Comparison of ENCODE assay signal across 11 cellular contexts in the genomic region with DNA sequence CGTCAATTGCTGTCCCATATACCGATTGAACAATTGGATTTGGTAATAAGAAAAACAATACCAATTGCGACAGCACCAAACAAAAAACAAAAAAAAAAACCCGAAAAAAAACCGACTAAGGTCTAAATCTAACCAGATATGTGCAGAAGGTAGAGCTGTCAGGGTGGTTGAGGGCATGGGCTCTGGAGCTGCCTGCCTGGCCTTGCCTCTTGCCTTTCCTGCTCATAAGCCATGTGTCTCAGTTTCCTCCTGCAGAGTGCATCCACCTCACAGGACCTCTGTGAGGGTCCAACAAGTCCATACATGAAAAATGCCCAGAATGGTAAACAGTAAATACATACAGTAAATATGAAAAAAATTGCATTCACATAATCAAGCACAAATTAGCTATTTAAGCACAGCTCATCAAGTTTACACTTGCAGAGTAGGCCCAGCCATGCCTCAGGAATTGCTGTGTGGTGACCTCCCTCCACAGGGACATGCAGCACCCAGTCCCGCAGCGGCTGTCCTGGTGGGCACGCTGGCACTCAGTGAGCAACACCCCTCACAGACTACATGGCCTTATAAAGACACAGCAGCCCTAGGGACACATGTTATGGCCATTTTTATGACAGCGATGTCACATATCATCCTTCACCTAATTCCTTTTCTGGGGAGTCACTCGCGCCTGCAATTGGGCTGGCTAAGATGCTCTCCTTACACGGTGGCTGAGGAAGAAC. TPM values are rescaled to one million over a fixed set of nuclear protein-coding genes. Genes with fewer than 3 reads are reported as not detected.
DNase-seq lines count a peak whose midpoint lies in the region; ATAC-seq, FAIRE-seq and TF ChIP-seq lines count a peak whose summit lies in the region.
"Had no signal": no experiment of that assay in that cellular context is flagged by ENCODE, and none has a peak within 500 bp of the region (broad histone marks: within the 10 kb centered on the region; RNA-seq: fewer than 3 reads in every experiment).

No MANE protein-coding gene starts in this region.

- RAD21 ChIA-PET in GM12878 (lab: Charles Lee; ENCODE audit: unreplicated experiment): interaction anchor here (1.2 kb wide), 1 partner anchor 335 kb away, joined by 6 read pairs; no protein-coding TSS in a partner anchor

- SMC1A ChIA-PET in GM12878 (lab: Charles Lee; ENCODE audit: uncharacterized antibody, unreplicated experiment): interaction anchor here (0.6 to 1.8 kb wide), 3 partner anchors 272 to 335 kb away, joined by 3 to 4 read pairs (median 3); no protein-coding TSS in a partner anchor

- peaks cover 5% of the 10 kb centered on the region; the same call in 1 of the 2 replicates for H3K4me1 ChIP-seq in GM12878 (ENCODE audit: control insufficient read depth, insufficient read depth, low read length)
- H3K4me1 ChIP-seq: SJSA1 had no signal

- H3K27me3 ChIP-seq in GM12878 (replicated peaks in 1 of 2; ENCODE audit: control insufficient read depth in 2 of 2, insufficient read depth in 2 of 2, low read length in 1 of 2): no peaks in the 10 kb centered on the region
- H3K27me3 ChIP-seq: SJSA1 had no signal

- H3K27ac ChIP-seq in GM12878 (ENCODE audit: control insufficient read depth, insufficient read depth): no peak overlapping the region
- H3K27ac ChIP-seq: SJSA1 had no signal

- WGBS in GM12878 (ENCODE audit: insufficient coverage, insufficient replicate concordance, low lambda C conversion rate, missing lambda C conversion rate): 80% methylated on average over 12 of the region's 12 CpGs

- CTCF ChIA-PET in Calu3 (lab: Charles Lee) (interaction anchor here (1.2 kb wide), 1 partner anchor 335 kb away, joined by 8 read pairs; no protein-coding TSS in a partner anchor), GM12878 (lab: Yijun Ruan, JAX) (interaction anchor here (0.6 to 1.7 kb wide), 14 partner anchors 70 to 684 kb away, joined by 3 to 14 read pairs (median 3); no protein-coding TSS in a partner anchor)

- H3K9me3 Mint-ChIP-seq in Calu3 (ENCODE audit: low read depth, unreplicated experiment) (no peaks in the 10 kb centered on the region), IgD-negative memory B cell (no peaks in the 10 kb centered on the region), natural killer cell (no peaks in the 10 kb centered on the region)

- intact Hi-C loops in Calu3 (cut with micrococcal nuclease; ENCODE audit: unreplicated experiment) (no loop called here), GM12878 (cut with micrococcal nuclease; ENCODE audit: unreplicated experiment) (no loop called here), natural killer cell (cut with micrococcal nuclease) (no loop called here)

- no peak for ATAC-seq in GM12878
- ATAC-seq in natural killer cell: no peak

- in situ Hi-C loops in GM12878 (cut with MboI): no loop called here

- TF ChIP-seq POLR2A in GM12878 (IDR thresholded peaks at IDR 0.05; ENCODE audit: low read depth, low read length): no peak

- peaks cover 13% of the 10 kb centered on the region for H3K36me3 Mint-ChIP-seq in Calu3 (ENCODE audit: insufficient read depth, unreplicated experiment)
- no peaks in the 10 kb centered on the region for H3K36me3 Mint-ChIP-seq in IgD-negative memory B cell
- no peaks in the 10 kb centered on the region for H3K36me3 Mint-ChIP-seq in natural killer cell

- no peaks in the 10 kb centered on the region for H3K9me3 ChIP-seq in GM12878 (replicated peaks; ENCODE audit: control insufficient read depth, insufficient read depth, low read length)
- H3K9me3 ChIP-seq: SJSA1 had no signal

- no peaks in the 10 kb centered on the region for H4K20me1 ChIP-seq in GM12878 (ENCODE audit: control insufficient read depth, insufficient read depth)

- H3K79me2 ChIP-seq in GM12878 (ENCODE audit: control insufficient read depth, insufficient read depth, low read length): no peaks in the 10 kb centered on the region

- no peak for DNase-seq in Calu3
- no peak for DNase-seq in GM12878 (ENCODE audit: low read depth, low spot score)
- DNase-seq in natural killer cell: no peak
- DNase-seq in nucleus accumbens (lab: John Stamatoyannopoulos, UW): no peak
- DNase-seq in hypothalamus (lab: John Stamatoyannopoulos, UW): no peak
- DNase-seq in cortex of kidney (lab: John Stamatoyannopoulos, UW): no peak
- no peak for DNase-seq in SW 1271 (lab: John Stamatoyannopoulos, UW)

- H3K4me1 Mint-ChIP-seq in Calu3 (ENCODE audit: low read depth, unreplicated experiment): peaks cover 8% of the 10 kb centered on the region
- H3K4me1 Mint-ChIP-seq in IgD-negative memory B cell: peaks cover 4 to 9% (median 4%) of the 10 kb centered on the region in 3 donors
- H3K4me1 Mint-ChIP-seq in natural killer cell: peaks cover 9 to 15% of the 10 kb centered on the region in 2 donors

- POLR2A ChIA-PET in GM12878 (lab: Charles Lee): interaction anchor here (0.6 kb wide), 1 partner anchor 169 kb away, joined by 3 read pairs; no protein-coding TSS in a partner anchor

- TF ChIP-seq CTCF in Calu3 (IDR thresholded peaks at IDR 0.05; ENCODE audit: unreplicated experiment) (no peak), GM12878 (IDR thresholded peaks at IDR 0.05 in 2 of 3, conservative IDR thresholded peaks at IDR 0.05 in 1 of 3; ENCODE audit: control insufficient read depth in 2 of 3, extremely low read depth in 1 of 3, insufficient read depth in 1 of 3, low read depth in 3 of 3, low read length in 3 of 3) (no peak), natural killer cell (IDR thresholded peaks at IDR 0.05) (no peak)

- peak overlapping the region; percentile 97 for H2AFZ ChIP-seq in GM12878 (ENCODE audit: control insufficient read depth, low read depth, low read length)

- H3K27ac Mint-ChIP-seq in Calu3 (ENCODE audit: unreplicated experiment): peak overlapping the region; percentile 82
- H3K27ac Mint-ChIP-seq in IgD-negative memory B cell: peak overlapping the region in 2 of 3 donors; percentile 24 to 79
- H3K27ac Mint-ChIP-seq in natural killer cell: peak overlapping the region; percentile 82 to 91
- H3K27ac Mint-ChIP-seq: endodermal cell had no signal

- peak overlapping the region; percentile 93 for H3K4me2 ChIP-seq in GM12878 (ENCODE audit: control insufficient read depth, insufficient read depth)

- H3K4me3 Mint-ChIP-seq in Calu3 (ENCODE audit: low read depth, unreplicated experiment): peak overlapping the region; percentile 94
- H3K4me3 Mint-ChIP-seq in IgD-negative memory B cell: peak overlapping the region; percentile 25 to 90 (median 70)
- H3K4me3 Mint-ChIP-seq in natural killer cell: peak overlapping the region; percentile 80
- H3K4me3 Mint-ChIP-seq: endodermal cell had no signal

- no peaks in the 10 kb centered on the region for H3K36me3 ChIP-seq in GM12878 (ENCODE audit: control insufficient read depth in 2 of 2, insufficient read depth in 2 of 2, low read length in 1 of 2)
- H3K36me3 ChIP-seq: SJSA1 had no signal

- TF ChIP-seq RAD21 in GM12878 (IDR thresholded peaks at IDR 0.05; ENCODE audit: insufficient read depth, low read depth, low read length): no peak

- H3K27me3 Mint-ChIP-seq in Calu3 (ENCODE audit: unreplicated experiment): no peaks in the 10 kb centered on the region
- H3K27me3 Mint-ChIP-seq in IgD-negative memory B cell: no peaks in the 10 kb centered on the region
- peaks cover 6 to 10% of the 10 kb centered on the region in 2 donors for H3K27me3 Mint-ChIP-seq in natural killer cell (ENCODE audit: low read depth in 2 of 2)

- no peak for FAIRE-seq in GM12878 (lab: Jason Lieb, UNC)

- peak overlapping the region; percentile 54; the same call in 1 of the 2 replicates for H3K4me3 ChIP-seq in GM12878
- H3K4me3 ChIP-seq: SJSA1 had no signal

- no peak for TF ChIP-seq EP300 in GM12878 (IDR thresholded peaks at IDR 0.05; ENCODE audit: borderline replicate concordance in 1 of 2, control insufficient read depth in 1 of 2, low read depth in 2 of 2, low read length in 2 of 2)

- BruUV-seq in Calu3 (replicated peaks; lab: Mats Ljungman, UMichigan) (no TSS peak), GM12878 (replicated peaks; lab: Mats Ljungman, UMichigan) (no TSS peak)

- H3K9ac ChIP-seq in GM12878 (ENCODE audit: control insufficient read depth, insufficient read depth, low read length): peak overlapping the region; percentile 7; the same call in 1 of the 2 replicates

RNA-seq across cellular contexts. Expression of a gene that starts 17.9 kb away (rescaled TPM):
- not detected in 2 replicates for total RNA-seq in Calu3 (2022)
- polyA plus RNA-seq in IgD-negative memory B cell: not detected
- not detected in 2 replicates for total RNA-seq in GM12878 (2013; cell fraction: nucleolus; rRNA removed)
- not detected in 2 replicates for total RNA-seq in GM12878 (2014; rRNA removed)
- total RNA-seq in GM12878 (2014; rRNA removed; fragmentation: Illumina TruSeq; extraction: Trizol): not detected in 2 replicates
- not detected in 2 replicates for total RNA-seq in GM12878 (2021)
- not detected for polyA plus RNA-seq in GM12878 (2011; ENCODE audit: low read depth)
- not detected in 2 replicates for polyA plus RNA-seq in GM12878 (2011; rRNA removed)
- not detected in 2 replicates for polyA plus RNA-seq in GM12878 (2011; cell fraction: cytosol; rRNA removed)
- polyA plus RNA-seq in GM12878 (2011; cell fraction: nucleus; rRNA removed): not detected in 2 replicates
- not detected in 2 replicates for polyA plus RNA-seq in GM12878 (2012)
- not detected in 2 replicates for polyA plus RNA-seq in GM12878 (2014; fragmentation: Illumina TruSeq; extraction: Trizol)
- not detected for polyA plus RNA-seq in GM12878 (2014; fragmentation: Nextera tagmentation; extraction: Ambion mirVana)
- not detected in 2 replicates for polyA plus RNA-seq in GM12878 (2014; rRNA removed)
- not detected for polyA plus RNA-seq in GM12878 (2016; fragmentation: Nextera tagmentation; extraction: Ambion mirVana)
- not detected in 2 replicates for polyA minus RNA-seq in GM12878 (2011; rRNA and poly(A)+ RNA removed)
- not detected in 2 replicates for polyA minus RNA-seq in GM12878 (2011; cell fraction: cytosol; rRNA and poly(A)+ RNA removed)
- not detected in 2 replicates for polyA minus RNA-seq in GM12878 (2011; cell fraction: nucleus; rRNA and poly(A)+ RNA removed)
- not detected for total RNA-seq in natural killer cell
- total RNA-seq: endodermal cell, SJSA1, skeletal muscle tissue had no signal

RNA-seq across cellular contexts. Expression of a gene that starts 55.8 kb away (rescaled TPM):
- total RNA-seq in Calu3 (2022) (2.3 and 3.2 TPM in 2 replicates), GM12878 (2014; rRNA removed) (0.85 and 1.1 TPM in 2 replicates), GM12878 (2014; rRNA removed; fragmentation: Illumina TruSeq; extraction: Trizol) (0.32 and 0.76 TPM in 2 replicates), GM12878 (2021) (1.3 TPM in 2 replicates), natural killer cell (1 to 10 TPM; 3.2 to 5.2 (median 3.6) TPM)
- polyA plus RNA-seq in IgD-negative memory B cell (3.6 TPM), GM12878 (2011; rRNA removed) (0.27 and 1.0 TPM in 2 replicates), GM12878 (2014; fragmentation: Illumina TruSeq; extraction: Trizol) (0.97 and 1.1 TPM in 2 replicates), GM12878 (2014; fragmentation: Nextera tagmentation; extraction: Ambion mirVana) (under 1 TPM; 0.05 to 0.08 TPM), GM12878 (2014; rRNA removed) (0.82 and 1.4 TPM in 2 replicates), GM12878 (2016; fragmentation: Nextera tagmentation; extraction: Ambion mirVana) (under 1 TPM; 0.18 to 0.40 TPM)
- 5.6 and 5.7 TPM in 2 replicates for total RNA-seq in GM12878 (2013; cell fraction: nucleolus; rRNA removed)
- polyA plus RNA-seq in GM12878 (2011; ENCODE audit: low read depth): 0.45 TPM
- polyA plus RNA-seq in GM12878 (2011; cell fraction: cytosol; rRNA removed): 1.5 and 1.9 TPM in 2 replicates
- polyA plus RNA-seq in GM12878 (2011; cell fraction: nucleus; rRNA removed): 2.2 and 2.4 TPM in 2 replicates
- 0.68 and 0.84 TPM in 2 replicates for polyA plus RNA-seq in GM12878 (2012)
- 1.8 and 2.1 TPM in 2 replicates for polyA minus RNA-seq in GM12878 (2011; rRNA and poly(A)+ RNA removed)
- polyA minus RNA-seq in GM12878 (2011; cell fraction: cytosol; rRNA and poly(A)+ RNA removed): not detected in 2 replicates
- polyA minus RNA-seq in GM12878 (2011; cell fraction: nucleus; rRNA and poly(A)+ RNA removed): 1.7 and 2.7 TPM in 2 replicates
